Comparison of ENCODE assay signal across 8 cellular contexts in genomic region chr20:1895674-1896496, GRCh38. TPM values are rescaled to one million over a fixed set of nuclear protein-coding genes. Genes with fewer than 3 reads are reported as not detected.
DNase-seq lines count a peak whose midpoint lies in the region; TF ChIP-seq lines count a peak whose summit lies in the region.

No MANE protein-coding gene starts in this region.

- H2AFZ ChIP-seq in MM.1S (ENCODE audit: low read length) = peak overlapping the region; percentile 46

- peak overlapping the region; percentile 64 for H3K9ac ChIP-seq in MM.1S (ENCODE audit: low read length)
- H3K9ac ChIP-seq in colonic mucosa (ENCODE audit: low read depth in 2 of 2, low read length in 2 of 2) = peak overlapping the region; percentile 66 to 73

- H3K4me2 ChIP-seq in MM.1S (ENCODE audit: low read depth, low read length) = peak overlapping the region; percentile 77

- H3K79me2 ChIP-seq in MM.1S (ENCODE audit: low read length) = peaks cover 36% of the 10 kb centered on the region

- intact Hi-C loops in colonic mucosa (cut with DNase I) = loop anchor here (10.0 kb wide), 1 partner anchor 91 kb away; no protein-coding TSS in a partner anchor

- peak; percentile 31 for DNase-seq in AG10803 (ENCODE audit: low read depth)
- no peak for DNase-seq in MM.1S
- DNase-seq in colonic mucosa = peak; percentile 33
- DNase-seq in medulla oblongata (ENCODE audit: extremely low spot score) = peak; percentile 46
- DNase-seq in foreskin melanocyte = no peak
- no peak for DNase-seq in SW 1271 (lab: John Stamatoyannopoulos, UW)
- DNase-seq in NCI-H1092 (lab: John Stamatoyannopoulos, UW) = no peak

- H3K27me3 ChIP-seq in MM.1S (replicated peaks; ENCODE audit: insufficient read depth, low read length) (no peaks in the 10 kb centered on the region), colonic mucosa (no peaks in the 10 kb centered on the region)

- H3K4me1 ChIP-seq in MM.1S (ENCODE audit: low read length) (peaks cover 29% of the 10 kb centered on the region), colonic mucosa (no peaks in the 10 kb centered on the region), urinary bladder (ENCODE audit: insufficient read depth) (no peaks in the 10 kb centered on the region)

- no peaks in the 10 kb centered on the region for H3K36me3 ChIP-seq in MM.1S (replicated peaks; ENCODE audit: insufficient read depth, low read length)
- H3K36me3 ChIP-seq in colonic mucosa = no peaks in the 10 kb centered on the region
- H3K36me3 ChIP-seq in urinary bladder (ENCODE audit: insufficient read depth) = no peaks in the 10 kb centered on the region

- H3K27ac ChIP-seq in MM.1S (ENCODE audit: low read length) = no peak overlapping the region; the same call in 1 of the 2 replicates
- H3K27ac ChIP-seq in colonic mucosa = peak overlapping the region; percentile 85
- H3K27ac ChIP-seq in urinary bladder (ENCODE audit: low read depth) = peak overlapping the region; percentile 26

- no peaks in the 10 kb centered on the region for H3K9me3 ChIP-seq in MM.1S (replicated peaks; ENCODE audit: insufficient read depth, low read length)
- H3K9me3 ChIP-seq in colonic mucosa = no peaks in the 10 kb centered on the region

- 22% methylated on average over 24 of the region's 24 CpGs for WGBS in urinary bladder

- no peak for TF ChIP-seq CTCF in AG10803 (conservative IDR thresholded peaks at IDR 0.05; ENCODE audit: low read length)
- no peak for TF ChIP-seq CTCF in MM.1S (IDR thresholded peaks at IDR 0.05; ENCODE audit: low read length)
- TF ChIP-seq CTCF in colonic mucosa (IDR thresholded peaks at IDR 0.05) = no peak

- no peaks in the 10 kb centered on the region for H4K20me1 ChIP-seq in MM.1S (ENCODE audit: insufficient read depth, low read length)

- H3F3A ChIP-seq in MM.1S (ENCODE audit: insufficient read depth, low read length) = peaks cover 21% of the 10 kb centered on the region

- peak overlapping the region; percentile 88 for H3K4me3 ChIP-seq in AG10803 (ENCODE audit: low read length)
- peak overlapping the region; percentile 80 for H3K4me3 ChIP-seq in MM.1S (ENCODE audit: low read length)
- H3K4me3 ChIP-seq in colonic mucosa = peak overlapping the region; percentile 57
- H3K4me3 ChIP-seq in urinary bladder (ENCODE audit: low read depth, low read length) = peak overlapping the region; percentile 69

- H3K9me2 ChIP-seq in MM.1S (replicated peaks; ENCODE audit: insufficient read depth, low read length) = no peaks in the 10 kb centered on the region

RNA-seq across cellular contexts. Expression of gene SIRPA, which starts 0.7 kb away (rescaled TPM):
- total RNA-seq in colonic mucosa = 10 to 100 TPM in 1 of 2 donors, 1 to 10 TPM in 1; 9.8 to 12.2 TPM
- 11.2 TPM for total RNA-seq in urinary bladder
- 27.8 TPM for polyA plus RNA-seq in urinary bladder

Comparison
In these comparisons a context has a peak if more than half of its experiments do, and no peak if none do; other contexts are left out.
1. DNase-seq: peak in AG10803 (single experiment), colonic mucosa (single experiment) and medulla oblongata (single experiment); none in MM.1S (single experiment), foreskin melanocyte (single experiment), SW 1271 (0 of 2) and NCI-H1092 (single experiment).
2. Peak in every context shown above with its lines, with median percentiles within 50 percentile points of each other: H3K4me3 ChIP-seq.